In genomic region chr16:8866884-8867482, GRCh38 we compare ENCODE assay signal across 8 cellular contexts. TPM values are rescaled to one million over a fixed set of nuclear protein-coding genes. Genes with fewer than 3 reads are reported as not detected.
A peak's percentile ranks its signal among the peaks of the same experiment; 100 is the strongest.
DNase-seq lines count a peak whose midpoint lies in the region; ATAC-seq and TF ChIP-seq lines count a peak whose summit lies in the region.

No MANE protein-coding gene starts in this region.

- DNase-seq in MM.1S (no peak), neural crest cell (ENCODE audit: low read depth, low spot score) (no peak), medulla oblongata (ENCODE audit: extremely low spot score) (no peak), posterior vena cava (ENCODE audit: low spot score) (no peak)
- no peak for DNase-seq in activated CD4-positive, alpha-beta T cell treated with anti-CD3 and anti-CD28 coated beads for 4 hours

- no peaks in the 10 kb centered on the region for H3K9me3 ChIP-seq in MM.1S (replicated peaks; ENCODE audit: insufficient read depth, low read length)
- no peaks in the 10 kb centered on the region for H3K9me3 ChIP-seq in duodenal mucosa (ENCODE audit: control insufficient read depth in 1 of 2, low read length in 2 of 2)

- intact Hi-C loops in posterior vena cava (cut with DNase I): loop anchor here in 1 of 2 donors (10.0 kb wide), 1 partner anchor 62 kb away; no protein-coding TSS in a partner anchor

- H3K27me3 ChIP-seq in MM.1S (replicated peaks; ENCODE audit: insufficient read depth, low read length): no peaks in the 10 kb centered on the region
- H3K27me3 ChIP-seq in duodenal mucosa (ENCODE audit: control insufficient read depth in 1 of 2, insufficient read depth in 2 of 2, low read length in 2 of 2): no peaks in the 10 kb centered on the region

- H3K9me3 Mint-ChIP-seq in neural crest cell: no peaks in the 10 kb centered on the region

- no peaks in the 10 kb centered on the region for H3K9me2 ChIP-seq in MM.1S (replicated peaks; ENCODE audit: insufficient read depth, low read length)

- H3K27ac ChIP-seq in C4-2B (peak overlapping the region; percentile 81), MM.1S (ENCODE audit: low read length) (no peak overlapping the region), duodenal mucosa (ENCODE audit: low read depth, low read length) (no peak overlapping the region)

- H3K9ac ChIP-seq in MM.1S (ENCODE audit: low read length) (peak overlapping the region; percentile 80), duodenal mucosa (ENCODE audit: low read depth in 1 of 2, low read length in 2 of 2) (peak overlapping the region; percentile 70 to 73)

- peaks cover 7% of the 10 kb centered on the region; the same call in 1 of the 2 replicates for H3F3A ChIP-seq in MM.1S (ENCODE audit: insufficient read depth, low read length)

- H4K20me1 ChIP-seq in MM.1S (ENCODE audit: insufficient read depth, low read length): peaks cover 13% of the 10 kb centered on the region

- H3K27me3 Mint-ChIP-seq in neural crest cell (ENCODE audit: low read depth): peaks cover 12% of the 10 kb centered on the region

- no peak overlapping the region for H2AFZ ChIP-seq in MM.1S (ENCODE audit: low read length)

- no peaks in the 10 kb centered on the region for H3K36me3 Mint-ChIP-seq in neural crest cell (ENCODE audit: low read depth)

- H3K79me2 ChIP-seq in MM.1S (ENCODE audit: low read length): peaks cover 63% of the 10 kb centered on the region

- TF ChIP-seq CTCF in C4-2B (conservative IDR thresholded peaks at IDR 0.05) (no peak), MM.1S (IDR thresholded peaks at IDR 0.05; ENCODE audit: low read length) (no peak), neural crest cell (conservative IDR thresholded peaks at IDR 0.05) (no peak)

- peak overlapping the region; percentile 73 for H3K4me3 ChIP-seq in MM.1S (ENCODE audit: low read length)
- H3K4me3 ChIP-seq in duodenal mucosa (ENCODE audit: low read depth in 1 of 2, low read length in 2 of 2): peak overlapping the region; percentile 89 to 94

- peak overlapping the region; percentile 98 for H3K4me3 Mint-ChIP-seq in neural crest cell

- H3K4me1 Mint-ChIP-seq in neural crest cell: peaks cover 64% of the 10 kb centered on the region

- ATAC-seq in GM21737 (IDR thresholded peaks at IDR 0.05; ENCODE audit: unreplicated experiment): no peak

- peak overlapping the region; percentile 96 for H3K27ac Mint-ChIP-seq in neural crest cell (ENCODE audit: unreplicated experiment)

- H3K4me2 ChIP-seq in MM.1S (ENCODE audit: low read depth, low read length): peak overlapping the region; percentile 92

- H3K36me3 ChIP-seq in MM.1S (replicated peaks; ENCODE audit: insufficient read depth, low read length) (no peaks in the 10 kb centered on the region), duodenal mucosa (ENCODE audit: control insufficient read depth in 1 of 2, insufficient read depth in 2 of 2, low read length in 2 of 2) (peaks cover 0 to 3% of the 10 kb centered on the region in 2 donors)

- H3K4me1 ChIP-seq in MM.1S (ENCODE audit: low read length): no peaks in the 10 kb centered on the region; the same call in 1 of the 2 replicates
- peaks cover 61% of the 10 kb centered on the region in 2 donors for H3K4me1 ChIP-seq in duodenal mucosa (ENCODE audit: control insufficient read depth in 1 of 2, insufficient read depth in 2 of 2, low read length in 2 of 2)

RNA-seq across cellular contexts. Expression of gene CARHSP1, which starts 1.8 kb away (rescaled TPM):
- total RNA-seq in neural crest cell (147 and 152 TPM in 2 replicates), posterior vena cava (10 to 100 TPM; 39.8 to 44.0 TPM)

RNA-seq across cellular contexts. Expression of gene LITAFD, which starts 15.2 kb away (rescaled TPM):
- total RNA-seq in neural crest cell (not detected in 2 replicates), posterior vena cava (not detected)
